Comparison of ENCODE assay signal across 25 cellular contexts in genomic region chr2:2834105-2834504, GRCh38.
"Had no signal": no experiment of that assay in that cellular context is flagged by ENCODE, and none has a peak within 500 bp of the region (broad histone marks: within the 10 kb centered on the region; RNA-seq: fewer than 3 reads in every experiment).

No MANE protein-coding gene starts in this region.

- H3K27me3 ChIP-seq: colonic mucosa, gastroesophageal sphincter, hepatocyte, neutrophil, ovary, upper lobe of right lung had no signal

- ATAC-seq: activated CD4-positive, CD25-positive, alpha-beta regulatory T cell treated with anti-CD3 and anti-CD28 coated beads, Interleukin-2, amount 50 U/mL, for 24 hours; gastroesophageal sphincter; left cardiac atrium; left ventricle myocardium superior; sciatic nerve; stimulated activated effector memory CD8-positive, alpha-beta T cell treated with anti-CD3 and anti-CD28 coated beads, Interleukin-12 subunit alpha, Interleukin-12 subunit beta, amount 100 ng/mL, for 72 hours; stimulated activated naive CD8-positive, alpha-beta T cell treated with anti-CD3 and anti-CD28 coated beads, Interleukin-15, amount 100 ng/mL, for 72 hours; upper lobe of right lung had no signal

- H3K36me3 ChIP-seq: colonic mucosa, gastroesophageal sphincter, neutrophil, ovary, tibial artery, upper lobe of right lung, WERI-Rb-1 had no signal

- DNase-seq: activated CD4-positive, alpha-beta T cell treated with anti-CD3 and anti-CD28 coated beads for 48 hours; activated CD4-positive, alpha-beta T cell treated with anti-CD3 and anti-CD28 coated beads, Interleukin-2, amount 50 U/mL, for 48 hours; activated gamma-delta T cell treated with Interleukin-2 at 50 U/mL for 16 hours; activated naive CD4-positive, alpha-beta T cell treated with anti-CD3 and anti-CD28 coated beads, Interleukin-2, amount 50 U/mL, for 16 hours; amniotic stem cell; left cardiac atrium; left ventricle myocardium superior; naive B cell; nephron progenitor cell; ovary; stimulated activated CD4-positive, alpha-beta T cell treated with anti-CD3 and anti-CD28 coated beads, Interleukin-4, amount 100 ng/mL, for 24 hours; stimulated activated naive CD8-positive, alpha-beta T cell treated with anti-CD3 and anti-CD28 coated beads, Interleukin-15, amount 100 ng/mL, for 72 hours; SW 1271; T-helper 9 cell; tibial artery; upper lobe of right lung; WERI-Rb-1 had no signal

- H3K4me2 ChIP-seq: hepatocyte had no signal

- H3K4me1 ChIP-seq: colonic mucosa, gastroesophageal sphincter, tibial artery, upper lobe of right lung had no signal

- H3K27ac ChIP-seq: colonic mucosa, gastroesophageal sphincter, hepatocyte, neutrophil, ovary, skin epidermis, tibial artery, upper lobe of right lung, WERI-Rb-1 had no signal

- H3K4me3 ChIP-seq: colonic mucosa, gastroesophageal sphincter, hepatocyte, ovary, skin epidermis, tibial artery, upper lobe of right lung had no signal

- H3K9me3 ChIP-seq: colonic mucosa, gastroesophageal sphincter, neutrophil, ovary, tibial artery, upper lobe of right lung had no signal
